11 cellular contexts compared by ENCODE assay signal in genomic region chr2:144471316-144472045, GRCh38. TPM values are rescaled to one million over a fixed set of nuclear protein-coding genes. Genes with fewer than 3 reads are reported as not detected.
DNase-seq lines count a peak whose midpoint lies in the region; ATAC-seq and TF ChIP-seq lines count a peak whose summit lies in the region.
"Had no signal": no experiment of that assay in that cellular context is flagged by ENCODE, and none has a peak within 500 bp of the region (broad histone marks: within the 10 kb centered on the region; RNA-seq: fewer than 3 reads in every experiment).

No MANE protein-coding gene starts in this region.

- ATAC-seq in activated CD8-positive, alpha-beta T cell treated with anti-CD3 and anti-CD28 coated beads for 36 hours, result peak; percentile 79
- no peak for ATAC-seq in activated CD8-positive, alpha-beta T cell treated with anti-CD3 and anti-CD28 coated beads, Interleukin-2, amount 10 ng/mL, durations not matched to agents 7 days and 5 days
- ATAC-seq in HG02852 (IDR thresholded peaks at IDR 0.05; ENCODE audit: unreplicated experiment), result peak; percentile 85
- peak; percentile 82 for ATAC-seq in stimulated activated naive CD8-positive, alpha-beta T cell treated with anti-CD3 and anti-CD28 coated beads, Interleukin-15, amount 100 ng/mL, for 72 hours

- H3K36me3 ChIP-seq in brain microvascular endothelial cell (replicated peaks), result peaks cover 11% of the 10 kb centered on the region

- H3K9me3 Mint-ChIP-seq in activated CD8-positive, alpha-beta T cell treated with anti-CD3 and anti-CD28 coated beads for 36 hours, result no peaks in the 10 kb centered on the region
- no peaks in the 10 kb centered on the region for H3K9me3 Mint-ChIP-seq in activated CD8-positive, alpha-beta T cell treated with anti-CD3 and anti-CD28 coated beads, Interleukin-2, amount 10 ng/mL, durations not matched to agents 7 days and 5 days (ENCODE audit: insufficient read depth)
- no peaks in the 10 kb centered on the region for H3K9me3 Mint-ChIP-seq in activated T-helper 1 cell treated with anti-CD3 and anti-CD28 coated beads, Interleukin-12 subunit alpha, Interleukin-12 subunit beta, Interleukin-2, Interleukin-4 antibody, amounts not matched to agents 30 ng/mL and 10 ng/mL and 1 ng/mL, durations not matched to agents 14 hours and 24 hours and 36 hours
- H3K9me3 Mint-ChIP-seq in stimulated activated naive CD8-positive, alpha-beta T cell treated with anti-CD3 and anti-CD28 coated beads, Interleukin-15, amount 100 ng/mL, for 72 hours, result no peaks in the 10 kb centered on the region

- in situ Hi-C loops in brain microvascular endothelial cell (cut with HindIII; ENCODE audit: low pct_ligation_motif_present, low sequenced_read_pairs), result no loop called here

- DNase-seq in activated CD8-positive, alpha-beta T cell treated with anti-CD3 and anti-CD28 coated beads for 36 hours, result peak; percentile 14
- no peak for DNase-seq in activated CD8-positive, alpha-beta T cell treated with anti-CD3 and anti-CD28 coated beads, Interleukin-2, amount 10 ng/mL, durations not matched to agents 7 days and 5 days
- no peak for DNase-seq in activated T-helper 1 cell treated with anti-CD3 and anti-CD28 coated beads, Interleukin-12 subunit alpha, Interleukin-12 subunit beta, Interleukin-2, Interleukin-4 antibody, amounts not matched to agents 30 ng/mL and 10 ng/mL and 1 ng/mL, durations not matched to agents 14 hours and 24 hours and 36 hours (ENCODE audit: low spot score)
- no peak for DNase-seq in stimulated activated naive CD8-positive, alpha-beta T cell treated with anti-CD3 and anti-CD28 coated beads, Interleukin-15, amount 100 ng/mL, for 72 hours
- no peak for DNase-seq in DMS114 treated with DMSO at 0.1 percent for 48 hours (lab: John Stamatoyannopoulos, UW; ENCODE audit: unreplicated experiment)
- DNase-seq in brain microvascular endothelial cell, result no peak
- DNase-seq in foreskin fibroblast, result no peak
- DNase-seq: activated naive CD4-positive, alpha-beta T cell treated with anti-CD3 and anti-CD28 coated beads, Interleukin-2, amount 50 U/mL, for 16 hours; hippocampal formation; RPMI8226 had no signal

- POLR2A ChIA-PET in activated CD8-positive, alpha-beta T cell treated with anti-CD3 and anti-CD28 coated beads for 36 hours (lab: Charles Lee), result no interaction called here
- POLR2A ChIA-PET in activated CD8-positive, alpha-beta T cell treated with anti-CD3 and anti-CD28 coated beads, Interleukin-2, amount 10 ng/mL, durations not matched to agents 7 days and 5 days (lab: Charles Lee), result no interaction called here

- H3K4me3 ChIP-seq in brain microvascular endothelial cell (ENCODE audit: low read depth, low read length), result no peak overlapping the region
- no peak overlapping the region for H3K4me3 ChIP-seq in foreskin fibroblast (ENCODE audit: low read depth in 1 of 2, low read length in 2 of 2)

- CTCF ChIA-PET in activated CD8-positive, alpha-beta T cell treated with anti-CD3 and anti-CD28 coated beads for 36 hours (lab: Charles Lee), result no interaction called here
- CTCF ChIA-PET in activated CD8-positive, alpha-beta T cell treated with anti-CD3 and anti-CD28 coated beads, Interleukin-2, amount 10 ng/mL, durations not matched to agents 7 days and 5 days (lab: Charles Lee), result no interaction called here

- peaks cover 32% of the 10 kb centered on the region for H3K4me1 Mint-ChIP-seq in activated CD8-positive, alpha-beta T cell treated with anti-CD3 and anti-CD28 coated beads for 36 hours (ENCODE audit: low read depth)
- peaks cover 3% of the 10 kb centered on the region for H3K4me1 Mint-ChIP-seq in activated CD8-positive, alpha-beta T cell treated with anti-CD3 and anti-CD28 coated beads, Interleukin-2, amount 10 ng/mL, durations not matched to agents 7 days and 5 days (ENCODE audit: low read depth)
- H3K4me1 Mint-ChIP-seq in activated T-helper 1 cell treated with anti-CD3 and anti-CD28 coated beads, Interleukin-12 subunit alpha, Interleukin-12 subunit beta, Interleukin-2, Interleukin-4 antibody, amounts not matched to agents 30 ng/mL and 10 ng/mL and 1 ng/mL, durations not matched to agents 14 hours and 24 hours and 36 hours (ENCODE audit: low read depth), result peaks cover 20% of the 10 kb centered on the region
- no peaks in the 10 kb centered on the region for H3K4me1 Mint-ChIP-seq in stimulated activated naive CD8-positive, alpha-beta T cell treated with anti-CD3 and anti-CD28 coated beads, Interleukin-15, amount 100 ng/mL, for 72 hours

- H3K27ac Mint-ChIP-seq in activated CD8-positive, alpha-beta T cell treated with anti-CD3 and anti-CD28 coated beads for 36 hours, result peak overlapping the region; percentile 69
- H3K27ac Mint-ChIP-seq in activated CD8-positive, alpha-beta T cell treated with anti-CD3 and anti-CD28 coated beads, Interleukin-2, amount 10 ng/mL, durations not matched to agents 7 days and 5 days, result no peak overlapping the region
- H3K27ac Mint-ChIP-seq in activated T-helper 1 cell treated with anti-CD3 and anti-CD28 coated beads, Interleukin-12 subunit alpha, Interleukin-12 subunit beta, Interleukin-2, Interleukin-4 antibody, amounts not matched to agents 30 ng/mL and 10 ng/mL and 1 ng/mL, durations not matched to agents 14 hours and 24 hours and 36 hours, result peak overlapping the region; percentile 15
- H3K27ac Mint-ChIP-seq in stimulated activated naive CD8-positive, alpha-beta T cell treated with anti-CD3 and anti-CD28 coated beads, Interleukin-15, amount 100 ng/mL, for 72 hours, result no peak overlapping the region

- no peak overlapping the region for H3K27ac ChIP-seq in brain microvascular endothelial cell

- no peak for TF ChIP-seq CTCF in activated CD8-positive, alpha-beta T cell treated with anti-CD3 and anti-CD28 coated beads for 36 hours (IDR thresholded peaks at IDR 0.05)
- TF ChIP-seq CTCF in brain microvascular endothelial cell (IDR thresholded peaks at IDR 0.05; ENCODE audit: low read depth, low read length, missing control alignments), result no peak
- TF ChIP-seq CTCF in foreskin fibroblast (IDR thresholded peaks at IDR 0.05; ENCODE audit: low read depth, low read length), result no peak

- H3K4me3 Mint-ChIP-seq in activated CD8-positive, alpha-beta T cell treated with anti-CD3 and anti-CD28 coated beads for 36 hours, result no peak overlapping the region
- H3K4me3 Mint-ChIP-seq in activated CD8-positive, alpha-beta T cell treated with anti-CD3 and anti-CD28 coated beads, Interleukin-2, amount 10 ng/mL, durations not matched to agents 7 days and 5 days, result no peak overlapping the region
- H3K4me3 Mint-ChIP-seq in activated T-helper 1 cell treated with anti-CD3 and anti-CD28 coated beads, Interleukin-12 subunit alpha, Interleukin-12 subunit beta, Interleukin-2, Interleukin-4 antibody, amounts not matched to agents 30 ng/mL and 10 ng/mL and 1 ng/mL, durations not matched to agents 14 hours and 24 hours and 36 hours, result no peak overlapping the region
- H3K4me3 Mint-ChIP-seq in stimulated activated naive CD8-positive, alpha-beta T cell treated with anti-CD3 and anti-CD28 coated beads, Interleukin-15, amount 100 ng/mL, for 72 hours, result peak overlapping the region; percentile 56 to 58

- H3K36me3 Mint-ChIP-seq in activated CD8-positive, alpha-beta T cell treated with anti-CD3 and anti-CD28 coated beads for 36 hours (ENCODE audit: low read depth), result peaks cover 5% of the 10 kb centered on the region
- H3K36me3 Mint-ChIP-seq in activated CD8-positive, alpha-beta T cell treated with anti-CD3 and anti-CD28 coated beads, Interleukin-2, amount 10 ng/mL, durations not matched to agents 7 days and 5 days (ENCODE audit: low read depth), result no peaks in the 10 kb centered on the region
- peaks cover 8% of the 10 kb centered on the region for H3K36me3 Mint-ChIP-seq in activated T-helper 1 cell treated with anti-CD3 and anti-CD28 coated beads, Interleukin-12 subunit alpha, Interleukin-12 subunit beta, Interleukin-2, Interleukin-4 antibody, amounts not matched to agents 30 ng/mL and 10 ng/mL and 1 ng/mL, durations not matched to agents 14 hours and 24 hours and 36 hours (ENCODE audit: low read depth)

- H3K27me3 ChIP-seq in brain microvascular endothelial cell (replicated peaks), result no peaks in the 10 kb centered on the region

- no peaks in the 10 kb centered on the region for H3K27me3 Mint-ChIP-seq in activated CD8-positive, alpha-beta T cell treated with anti-CD3 and anti-CD28 coated beads for 36 hours
- H3K27me3 Mint-ChIP-seq in activated CD8-positive, alpha-beta T cell treated with anti-CD3 and anti-CD28 coated beads, Interleukin-2, amount 10 ng/mL, durations not matched to agents 7 days and 5 days (ENCODE audit: low read depth), result no peaks in the 10 kb centered on the region
- H3K27me3 Mint-ChIP-seq in activated T-helper 1 cell treated with anti-CD3 and anti-CD28 coated beads, Interleukin-12 subunit alpha, Interleukin-12 subunit beta, Interleukin-2, Interleukin-4 antibody, amounts not matched to agents 30 ng/mL and 10 ng/mL and 1 ng/mL, durations not matched to agents 14 hours and 24 hours and 36 hours (ENCODE audit: insufficient read depth), result no peaks in the 10 kb centered on the region
- peaks cover 10% of the 10 kb centered on the region for H3K27me3 Mint-ChIP-seq in stimulated activated naive CD8-positive, alpha-beta T cell treated with anti-CD3 and anti-CD28 coated beads, Interleukin-15, amount 100 ng/mL, for 72 hours

- intact Hi-C loops in activated CD8-positive, alpha-beta T cell treated with anti-CD3 and anti-CD28 coated beads for 36 hours (cut with micrococcal nuclease), result no loop called here
- intact Hi-C loops in activated T-helper 1 cell treated with anti-CD3 and anti-CD28 coated beads, Interleukin-12 subunit alpha, Interleukin-12 subunit beta, Interleukin-2, Interleukin-4 antibody, amounts not matched to agents 30 ng/mL and 10 ng/mL and 1 ng/mL, durations not matched to agents 14 hours and 24 hours and 36 hours (cut with micrococcal nuclease), result loop anchor here (1.0 to 2.0 kb wide), 5 partner anchors 17 to 146 kb away; no protein-coding TSS in a partner anchor

RNA-seq across cellular contexts. Expression of gene ZEB2, which starts 48.4 kb away (rescaled TPM):
- 10 to 100 TPM; 13.5 to 14.9 TPM for total RNA-seq in activated CD8-positive, alpha-beta T cell treated with anti-CD3 and anti-CD28 coated beads for 36 hours
- total RNA-seq in activated CD8-positive, alpha-beta T cell treated with anti-CD3 and anti-CD28 coated beads, Interleukin-2, amount 10 ng/mL, durations not matched to agents 7 days and 5 days, result 1 to 10 TPM; 4.0 to 5.7 TPM
- total RNA-seq in activated T-helper 1 cell treated with anti-CD3 and anti-CD28 coated beads, Interleukin-12 subunit alpha, Interleukin-12 subunit beta, Interleukin-2, Interleukin-4 antibody, amounts not matched to agents 30 ng/mL and 10 ng/mL and 1 ng/mL, durations not matched to agents 14 hours and 24 hours and 36 hours, result 25.1 and 27.8 TPM in 2 replicates

Comparison
In these comparisons a context has a peak if more than half of its experiments do, and no peak if none do; other contexts are left out.
1. H3K27ac Mint-ChIP-seq: peak in activated CD8-positive, alpha-beta T cell treated with anti-CD3 and anti-CD28 coated beads for 36 hours (single experiment) and activated T-helper 1 cell treated with anti-CD3 and anti-CD28 coated beads, Interleukin-12 subunit alpha, Interleukin-12 subunit beta, Interleukin-2, Interleukin-4 antibody, amounts not matched to agents 30 ng/mL and 10 ng/mL and 1 ng/mL, durations not matched to agents 14 hours and 24 hours and 36 hours (single experiment); none in activated CD8-positive, alpha-beta T cell treated with anti-CD3 and anti-CD28 coated beads, Interleukin-2, amount 10 ng/mL, durations not matched to agents 7 days and 5 days (single experiment) and stimulated activated naive CD8-positive, alpha-beta T cell treated with anti-CD3 and anti-CD28 coated beads, Interleukin-15, amount 100 ng/mL, for 72 hours (0 of 2).
2. H3K4me3 Mint-ChIP-seq: peak in stimulated activated naive CD8-positive, alpha-beta T cell treated with anti-CD3 and anti-CD28 coated beads, Interleukin-15, amount 100 ng/mL, for 72 hours (2 of 2); none in activated CD8-positive, alpha-beta T cell treated with anti-CD3 and anti-CD28 coated beads for 36 hours (single experiment), activated CD8-positive, alpha-beta T cell treated with anti-CD3 and anti-CD28 coated beads, Interleukin-2, amount 10 ng/mL, durations not matched to agents 7 days and 5 days (single experiment) and activated T-helper 1 cell treated with anti-CD3 and anti-CD28 coated beads, Interleukin-12 subunit alpha, Interleukin-12 subunit beta, Interleukin-2, Interleukin-4 antibody, amounts not matched to agents 30 ng/mL and 10 ng/mL and 1 ng/mL, durations not matched to agents 14 hours and 24 hours and 36 hours (single experiment).